ENCODE assay signal across 9 cellular contexts in the genomic region with DNA sequence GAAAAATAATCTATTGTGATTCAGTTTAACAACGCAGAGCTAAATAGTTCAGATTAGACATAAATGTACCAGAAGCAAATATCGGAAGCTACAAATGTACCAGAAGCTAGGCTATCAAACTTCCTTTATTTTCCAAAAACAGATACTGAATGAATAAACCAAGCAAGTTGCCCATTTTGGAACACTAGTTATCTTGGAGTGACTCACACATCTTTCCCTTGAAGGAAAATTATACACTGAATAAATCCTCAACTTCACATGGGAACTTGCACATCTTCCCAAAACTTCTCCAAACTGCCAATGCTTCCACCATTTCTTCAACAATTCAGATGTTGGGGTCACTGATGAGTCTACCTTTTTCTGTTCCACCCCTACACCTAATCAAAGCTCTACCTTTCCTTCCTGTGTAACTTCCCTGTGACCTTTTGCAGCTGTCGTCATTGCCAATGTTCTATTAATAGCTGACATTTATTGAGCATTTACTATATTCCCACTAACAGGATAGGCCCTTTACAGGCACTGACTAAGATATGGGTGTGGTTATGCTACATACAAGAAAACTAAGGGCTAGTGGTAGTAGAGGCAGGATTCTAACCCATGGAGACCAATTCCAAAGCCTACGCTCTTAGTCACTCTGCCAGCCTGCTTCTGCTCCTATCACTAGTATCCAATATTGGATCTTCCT. TPM values are rescaled to one million over a fixed set of nuclear protein-coding genes. Genes with fewer than 3 reads are reported as not detected.
"Had no signal": no experiment of that assay in that cellular context is flagged by ENCODE, and none has a peak within 500 bp of the region (broad histone marks: within the 10 kb centered on the region; RNA-seq: fewer than 3 reads in every experiment).

No MANE protein-coding gene starts in this region.

- H3K4me1 ChIP-seq: HAP-1 had no signal

- H3K36me3 ChIP-seq: HAP-1 had no signal

- H3K9me3 ChIP-seq: HAP-1 had no signal

- H3K27ac Mint-ChIP-seq: HFFc6 had no signal

- DNase-seq: GM23248, GOT3, HFFc6, IMR-90, KBM-7 had no signal

- H3K27ac ChIP-seq: GM23248, HL-60 had no signal

- H3K9ac ChIP-seq: GM23248 had no signal

- H3K9me3 Mint-ChIP-seq: HFFc6 had no signal

- ATAC-seq: HCT116 had no signal

- H3K4me3 Mint-ChIP-seq: HFFc6 had no signal

- H3K4me3 ChIP-seq: GM23248, HAP-1 had no signal

RNA-seq across cellular contexts. Expression of a gene that starts 22.7 kb away (rescaled TPM):
- total RNA-seq: H4 had no signal
